ENCODE assay signal across 9 cellular contexts in the genomic region with DNA sequence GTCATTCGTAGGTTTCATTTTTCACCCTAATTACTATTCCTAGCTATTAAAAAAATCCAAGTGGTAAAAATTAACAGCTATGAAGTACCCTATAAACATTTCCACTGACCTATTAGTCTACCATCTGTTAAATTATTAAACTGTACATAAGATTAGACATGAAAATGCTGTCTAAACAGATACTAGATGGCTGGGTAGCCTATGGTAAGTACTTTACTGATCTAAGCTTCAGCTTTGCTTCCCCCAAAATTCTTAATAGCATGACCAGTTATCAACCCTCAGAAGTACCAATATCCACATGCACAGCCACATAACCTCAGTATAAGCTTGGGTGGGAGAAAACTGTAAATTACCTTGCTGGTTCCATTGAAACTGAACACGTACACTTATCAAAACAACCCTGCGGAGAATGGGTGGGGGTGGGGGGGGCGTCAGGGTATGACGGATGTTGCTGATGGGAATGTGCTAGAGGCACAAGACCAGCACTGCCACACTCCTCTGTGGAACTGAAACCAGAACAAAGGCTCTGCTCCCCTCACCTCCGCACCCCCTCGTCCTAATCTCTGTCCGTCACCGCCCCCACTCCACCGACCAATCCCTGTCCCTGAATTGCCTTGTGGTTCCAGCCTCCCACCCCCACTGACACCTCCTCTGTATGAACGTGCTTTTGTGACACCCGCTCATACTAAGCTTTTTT. TPM values are rescaled to one million over a fixed set of nuclear protein-coding genes. Genes with fewer than 3 reads are reported as not detected.
DNase-seq lines count a peak whose midpoint lies in the region; ATAC-seq, FAIRE-seq and TF ChIP-seq lines count a peak whose summit lies in the region.
"Had no signal": no experiment of that assay in that cellular context is flagged by ENCODE, and none has a peak within 500 bp of the region (broad histone marks: within the 10 kb centered on the region; RNA-seq: fewer than 3 reads in every experiment).

No MANE protein-coding gene starts in this region.

- DNase-seq in GM10248 (ENCODE audit: extremely low spot score) (peak; percentile 88), NCI-H524 treated with DMSO at 0.1 percent for 48 hours (lab: John Stamatoyannopoulos, UW) (peak; percentile 59), mesothelial cell of epicardium (ENCODE audit: low spot score in 2 of 2, unreplicated experiment in 2 of 2) (no peak), type B pancreatic cell (ENCODE audit: extremely low spot score, unreplicated experiment) (no peak), frontal cortex (ENCODE audit: low spot score in 2 of 2) (no peak), H4 (ENCODE audit: low spot score) (no peak)
- DNase-seq in activated T-helper 1 cell treated with anti-CD3 and anti-CD28 coated beads, Interleukin-12 subunit alpha, Interleukin-12 subunit beta, Interleukin-2, Interleukin-4 antibody, amounts not matched to agents 30 ng/mL and 10 ng/mL and 1 ng/mL, durations not matched to agents 14 hours and 24 hours and 36 hours (ENCODE audit: low spot score) = no peak

- H3K27ac Mint-ChIP-seq in activated T-helper 1 cell treated with anti-CD3 and anti-CD28 coated beads, Interleukin-12 subunit alpha, Interleukin-12 subunit beta, Interleukin-2, Interleukin-4 antibody, amounts not matched to agents 30 ng/mL and 10 ng/mL and 1 ng/mL, durations not matched to agents 14 hours and 24 hours and 36 hours = no peak overlapping the region
- H3K27ac Mint-ChIP-seq in mesothelial cell of epicardium (peak overlapping the region; percentile 49), type B pancreatic cell (peak overlapping the region; percentile 62)

- peaks cover 14% of the 10 kb centered on the region for H3K36me3 Mint-ChIP-seq in activated T-helper 1 cell treated with anti-CD3 and anti-CD28 coated beads, Interleukin-12 subunit alpha, Interleukin-12 subunit beta, Interleukin-2, Interleukin-4 antibody, amounts not matched to agents 30 ng/mL and 10 ng/mL and 1 ng/mL, durations not matched to agents 14 hours and 24 hours and 36 hours (ENCODE audit: low read depth)
- H3K36me3 Mint-ChIP-seq in mesothelial cell of epicardium (no peaks in the 10 kb centered on the region), type B pancreatic cell (no peaks in the 10 kb centered on the region)

- intact Hi-C loops in activated T-helper 1 cell treated with anti-CD3 and anti-CD28 coated beads, Interleukin-12 subunit alpha, Interleukin-12 subunit beta, Interleukin-2, Interleukin-4 antibody, amounts not matched to agents 30 ng/mL and 10 ng/mL and 1 ng/mL, durations not matched to agents 14 hours and 24 hours and 36 hours (cut with micrococcal nuclease) = loop anchor here (2.0 to 10.0 kb wide), 5 partner anchors 74 to 446 kb away; a partner anchor contains a TSS

- no peaks in the 10 kb centered on the region for H3K9me3 Mint-ChIP-seq in activated T-helper 1 cell treated with anti-CD3 and anti-CD28 coated beads, Interleukin-12 subunit alpha, Interleukin-12 subunit beta, Interleukin-2, Interleukin-4 antibody, amounts not matched to agents 30 ng/mL and 10 ng/mL and 1 ng/mL, durations not matched to agents 14 hours and 24 hours and 36 hours
- no peaks in the 10 kb centered on the region for H3K9me3 Mint-ChIP-seq in mesothelial cell of epicardium
- H3K9me3 Mint-ChIP-seq in type B pancreatic cell = no peaks in the 10 kb centered on the region

- H3K4me1 Mint-ChIP-seq in activated T-helper 1 cell treated with anti-CD3 and anti-CD28 coated beads, Interleukin-12 subunit alpha, Interleukin-12 subunit beta, Interleukin-2, Interleukin-4 antibody, amounts not matched to agents 30 ng/mL and 10 ng/mL and 1 ng/mL, durations not matched to agents 14 hours and 24 hours and 36 hours (ENCODE audit: low read depth) = peaks cover 62% of the 10 kb centered on the region
- H3K4me1 Mint-ChIP-seq in mesothelial cell of epicardium = peaks cover 22% of the 10 kb centered on the region
- H3K4me1 Mint-ChIP-seq in type B pancreatic cell (ENCODE audit: unreplicated experiment) = peaks cover 49% of the 10 kb centered on the region

- peak overlapping the region; percentile 5 for H3K4me3 Mint-ChIP-seq in activated T-helper 1 cell treated with anti-CD3 and anti-CD28 coated beads, Interleukin-12 subunit alpha, Interleukin-12 subunit beta, Interleukin-2, Interleukin-4 antibody, amounts not matched to agents 30 ng/mL and 10 ng/mL and 1 ng/mL, durations not matched to agents 14 hours and 24 hours and 36 hours
- H3K4me3 Mint-ChIP-seq in mesothelial cell of epicardium (no peak overlapping the region), type B pancreatic cell (peak overlapping the region; percentile 17)

- no peak for FAIRE-seq in frontal cortex (lab: Jason Lieb, UNC)
- FAIRE-seq: bronchial epithelial cell had no signal

- TF ChIP-seq CTCF in GM10248 (IDR thresholded peaks at IDR 0.05; ENCODE audit: control extremely low read depth, extremely low read depth, low read depth, missing control alignments) (no peak), mesothelial cell of epicardium (IDR thresholded peaks at IDR 0.05; ENCODE audit: unreplicated experiment) (no peak), type B pancreatic cell (conservative IDR thresholded peaks at IDR 0.05) (no peak)

- CTCF ChIA-PET in GM10248 (lab: Yijun Ruan, JAX) = interaction anchor here (0.9 to 3.6 kb wide), 10 partner anchors 10 to 178 kb away, joined by 3 to 16 read pairs (median 5); no protein-coding TSS in a partner anchor

- POLR2A ChIA-PET in GM10248 (lab: Yijun Ruan, JAX) = interaction anchor here (0.5 to 0.7 kb wide), 2 partner anchors 38 to 218 kb away, joined by 3 read pairs; no protein-coding TSS in a partner anchor

- ATAC-seq in GM21825 (IDR thresholded peaks at IDR 0.05; ENCODE audit: unreplicated experiment) = peak; percentile 56

- peaks cover 3% of the 10 kb centered on the region for H3K27me3 Mint-ChIP-seq in activated T-helper 1 cell treated with anti-CD3 and anti-CD28 coated beads, Interleukin-12 subunit alpha, Interleukin-12 subunit beta, Interleukin-2, Interleukin-4 antibody, amounts not matched to agents 30 ng/mL and 10 ng/mL and 1 ng/mL, durations not matched to agents 14 hours and 24 hours and 36 hours (ENCODE audit: insufficient read depth)
- H3K27me3 Mint-ChIP-seq in mesothelial cell of epicardium (ENCODE audit: low read depth) (no peaks in the 10 kb centered on the region), type B pancreatic cell (no peaks in the 10 kb centered on the region)

RNA-seq across cellular contexts. Expression of a gene that starts 45.3 kb away (rescaled TPM):
- 38.9 and 39.3 TPM in 2 replicates for total RNA-seq in activated T-helper 1 cell treated with anti-CD3 and anti-CD28 coated beads, Interleukin-12 subunit alpha, Interleukin-12 subunit beta, Interleukin-2, Interleukin-4 antibody, amounts not matched to agents 30 ng/mL and 10 ng/mL and 1 ng/mL, durations not matched to agents 14 hours and 24 hours and 36 hours
- 52.6 to 53.8 TPM (median 52.6 TPM) in 3 replicates for total RNA-seq in mesothelial cell of epicardium
- total RNA-seq in type B pancreatic cell (ENCODE audit: low replicate concordance) = 47.9 and 49.7 TPM in 2 replicates
- 62.0 TPM for total RNA-seq in frontal cortex
- total RNA-seq in H4 (2014; rRNA removed; shearing (Covaris generic)) = 13.3 and 15.4 TPM in 2 replicates

Comparison
In these comparisons a context has a peak if more than half of its experiments do, and no peak if none do; other contexts are left out.
1. DNase-seq: peak in GM10248 (single experiment) and NCI-H524 treated with DMSO at 0.1 percent for 48 hours (single experiment); none in activated T-helper 1 cell treated with anti-CD3 and anti-CD28 coated beads, Interleukin-12 subunit alpha, Interleukin-12 subunit beta, Interleukin-2, Interleukin-4 antibody, amounts not matched to agents 30 ng/mL and 10 ng/mL and 1 ng/mL, durations not matched to agents 14 hours and 24 hours and 36 hours (single experiment), mesothelial cell of epicardium (0 of 2), type B pancreatic cell (single experiment), frontal cortex (0 of 2) and H4 (single experiment).